In the genomic region with DNA sequence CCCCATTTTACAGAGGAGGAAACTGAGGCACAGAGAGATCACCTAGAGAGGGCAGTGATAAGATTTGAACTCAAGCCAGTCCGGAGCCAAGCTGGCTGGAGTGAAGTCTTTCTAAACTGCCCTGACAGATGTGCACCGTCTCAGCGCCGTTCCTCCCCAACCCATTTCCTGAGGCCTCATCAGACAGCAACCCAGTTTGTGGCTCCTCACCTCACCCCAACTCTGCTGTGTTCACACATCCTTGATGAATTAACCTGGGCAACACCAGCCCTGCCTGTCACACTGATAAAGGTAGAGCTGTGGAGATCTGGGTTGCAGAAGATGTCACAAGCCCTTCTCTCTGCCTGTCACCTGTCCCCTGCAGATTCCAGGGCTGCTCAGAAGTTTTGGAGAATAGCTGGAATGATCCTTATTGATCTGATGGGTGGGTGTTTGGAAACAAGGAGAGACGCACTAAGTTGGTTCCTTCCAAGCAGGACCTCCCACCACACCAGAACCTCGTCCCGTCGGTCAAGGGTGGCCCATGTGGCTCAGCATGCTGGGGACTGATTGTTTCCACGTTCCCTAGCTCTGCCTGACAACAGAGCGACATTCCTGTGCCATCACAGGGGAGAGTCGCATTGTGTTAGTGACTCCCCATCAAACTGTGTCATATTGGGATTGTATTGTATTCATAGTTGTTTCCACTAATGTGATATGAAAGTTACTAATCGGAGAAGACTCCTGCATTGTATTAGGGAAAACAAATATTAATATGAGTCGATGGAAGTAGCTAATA, we compare ENCODE assay signal across 1 cellular context.
A peak's percentile ranks its signal among the peaks of the same experiment; 100 is the strongest.
TF ChIP-seq lines count a peak whose summit lies in the region.

No MANE protein-coding gene starts in this region.

TF ChIP-seq in H1, 55 proteins besides CTCF, POLR2A, EP300 and RAD21:
- TF ChIP-seq RFX5 (IDR thresholded peaks at IDR 0.05; ENCODE audit: borderline replicate concordance, low read depth, low read length) (peak; percentile 41; the same call in 1 of the 2 replicates), JUND (IDR thresholded peaks at IDR 0.05; ENCODE audit: low read length) (no peak), TEAD4 (IDR thresholded peaks at IDR 0.05; ENCODE audit: low read depth, low read length) (peak; percentile 57), CHD2 (IDR thresholded peaks at IDR 0.05; ENCODE audit: low read length) (no peak)
- TF ChIP-seq, protein P1, sequence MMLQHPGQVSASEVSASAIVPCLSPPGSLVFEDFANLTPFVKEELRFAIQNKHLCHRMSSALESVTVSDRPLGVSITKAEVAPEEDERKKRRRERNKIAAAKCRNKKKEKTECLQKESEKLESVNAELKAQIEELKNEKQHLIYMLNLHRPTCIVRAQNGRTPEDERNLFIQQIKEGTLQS (IDR thresholded peaks at IDR 0.05; ENCODE audit: insufficient read depth, low read depth, low read length) = no peak
- TF ChIP-seq, protein P2, sequence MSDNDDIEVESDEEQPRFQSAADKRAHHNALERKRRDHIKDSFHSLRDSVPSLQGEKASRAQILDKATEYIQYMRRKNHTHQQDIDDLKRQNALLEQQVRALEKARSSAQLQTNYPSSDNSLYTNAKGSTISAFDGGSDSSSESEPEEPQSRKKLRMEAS (IDR thresholded peaks at IDR 0.05) = peak; percentile 26; the same call in 1 of the 2 replicates
